Comparison of ENCODE assay signal across 8 cellular contexts in genomic region chr12:51172515-51173431, GRCh38. TPM values are rescaled to one million over a fixed set of nuclear protein-coding genes. Genes with fewer than 3 reads are reported as not detected.
DNase-seq lines count a peak whose midpoint lies in the region; ATAC-seq, FAIRE-seq and TF ChIP-seq lines count a peak whose summit lies in the region.

Gene TFCP2, minus strand, starts transcription at chr12:51173135. Its CDS starts 713 bp downstream, at chr12:51172422.

- ATAC-seq in HG02840 (IDR thresholded peaks at IDR 0.05; ENCODE audit: low FRiP score, unreplicated experiment) (peak; percentile 94), T-helper 17 cell (peak; percentile 99), left cardiac atrium (peak; percentile 99), upper lobe of left lung (ENCODE audit: low FRiP score in 2 of 2) (peak; percentile 99)

- TF ChIP-seq POLR2A in GM12892 (IDR thresholded peaks at IDR 0.05; ENCODE audit: low read depth, low read length): peak; percentile 62
- peak in 2 of 4 donors; percentile 72 to 83 for TF ChIP-seq POLR2A in upper lobe of left lung (IDR thresholded peaks at IDR 0.05)

- TF ChIP-seq EP300 in upper lobe of left lung (IDR thresholded peaks at IDR 0.05): no peak

- no peak within 1 kb of the TSS for H3K27ac Mint-ChIP-seq in T-helper 17 cell

- DNase-seq in GM12892 (ENCODE audit: insufficient read length) (peak; percentile 91), NCI-H146 treated with DMSO at 0.1 percent for 48 hours (lab: John Stamatoyannopoulos, UW; ENCODE audit: unreplicated experiment) (peak; percentile 97), T-helper 17 cell (peak; percentile 84 to 88 (median 86)), amniotic stem cell (lab: John Stamatoyannopoulos, UW) (peak; percentile 91), left cardiac atrium (peak; percentile 99), posterior vena cava (ENCODE audit: low spot score) (peak; percentile 99), upper lobe of left lung (peak; percentile 97 to 99)

- no peaks in the 10 kb centered on the region for H3K36me3 ChIP-seq in upper lobe of left lung

- peak in 1 of 6 experiments; percentile 10 for TF ChIP-seq CTCF in upper lobe of left lung (IDR thresholded peaks at IDR 0.05)

- peak within 1 kb of the TSS; percentile 90 to 99 (median 98) for H3K27ac ChIP-seq in upper lobe of left lung

- peaks cover 15 to 44% (median 20%) of the 10 kb centered on the region in 4 donors for H3K4me1 ChIP-seq in upper lobe of left lung

- peaks cover 3% of the 10 kb centered on the region for H3K4me1 Mint-ChIP-seq in T-helper 17 cell

- no peaks in the 10 kb centered on the region for H3K27me3 ChIP-seq in upper lobe of left lung

- peak within 1 kb of the TSS; percentile 52 to 86 (median 72) for H3K4me3 ChIP-seq in upper lobe of left lung

- H3K9me3 ChIP-seq in T-helper 17 cell (ENCODE audit: control insufficient read depth, low read length, poor library complexity, severe bottlenecking) (no peaks in the 10 kb centered on the region), upper lobe of left lung (no peaks in the 10 kb centered on the region)

- no peaks in the 10 kb centered on the region for H3K36me3 Mint-ChIP-seq in T-helper 17 cell (ENCODE audit: low read depth)

- H3K4me3 Mint-ChIP-seq in T-helper 17 cell: peak within 1 kb of the TSS; percentile 78

- intact Hi-C loops in left cardiac atrium (cut with DNase I) (no loop called here), posterior vena cava (cut with DNase I) (no loop called here)

- peak; percentile 97 for FAIRE-seq in GM12892 (lab: Jason Lieb, UNC)

- 0 to 1% methylated on average over 37 to 55 of the region's 58 CpGs for WGBS in upper lobe of left lung, 2 donors

- H3K27me3 Mint-ChIP-seq in T-helper 17 cell: no peaks in the 10 kb centered on the region

RNA-seq across cellular contexts. Expression of gene TFCP2, which starts in this region (rescaled TPM):
- polyA plus RNA-seq in GM12892 (2012; ENCODE audit: missing spikeins): 20.6 TPM
- total RNA-seq in T-helper 17 cell (10 to 100 TPM; 15.7 to 20.5 TPM), left cardiac atrium (10 to 100 TPM; 18.1 to 20.5 TPM), posterior vena cava (10 to 100 TPM; 16.1 to 23.1 TPM), upper lobe of left lung (10 to 100 TPM in 5 of 6 donors, 1 to 10 TPM in 1; 9.6 to 23.3 (median 20.0) TPM)

Comparison
In these comparisons a context has a peak if more than half of its experiments do, and no peak if none do; other contexts are left out.
1. Peak in every context shown above with its lines: DNase-seq, ATAC-seq, H3K4me3 ChIP-seq and H3K27ac ChIP-seq.